In the genomic region with DNA sequence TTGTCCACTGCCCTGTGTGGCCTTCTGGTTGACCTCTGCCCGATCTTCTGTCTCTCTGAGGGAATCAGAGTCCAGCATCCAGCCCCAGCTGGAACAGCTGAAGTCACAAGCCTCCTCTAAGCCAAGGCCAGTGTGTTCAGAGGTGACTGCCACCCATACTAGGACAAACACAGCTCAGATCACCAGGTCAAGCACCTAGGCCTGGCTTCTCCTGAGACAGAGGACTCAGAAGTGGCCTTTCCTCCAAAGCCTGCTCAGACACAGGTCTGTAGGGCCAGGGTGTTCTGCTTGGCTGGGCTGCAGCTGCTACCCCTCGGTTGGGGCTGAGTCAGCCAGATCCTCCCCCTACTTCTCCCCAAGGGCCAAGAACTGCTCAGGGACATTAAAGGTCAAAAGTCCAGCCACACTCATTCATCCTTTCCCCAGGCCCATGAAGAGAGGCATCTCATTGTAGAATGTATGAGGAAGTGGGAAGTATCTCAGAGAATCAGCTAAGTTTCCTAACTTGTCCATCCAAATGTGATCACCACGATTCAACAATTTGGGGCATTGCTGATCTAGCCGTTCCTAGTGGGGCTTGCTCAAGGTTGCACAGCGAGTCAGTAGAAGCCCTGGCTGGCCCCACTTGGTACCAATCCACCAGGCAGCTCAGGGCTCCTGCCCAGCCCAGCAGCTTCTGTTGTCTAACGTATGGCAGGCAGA, we compare ENCODE assay signal across 15 cellular contexts. TPM values are rescaled to one million over a fixed set of nuclear protein-coding genes. Genes with fewer than 3 reads are reported as not detected.
A peak's percentile ranks its signal among the peaks of the same experiment; 100 is the strongest.
DNase-seq lines count a peak whose midpoint lies in the region; ATAC-seq, FAIRE-seq and TF ChIP-seq lines count a peak whose summit lies in the region.
"Had no signal": no experiment of that assay in that cellular context is flagged by ENCODE, and none has a peak within 500 bp of the region (broad histone marks: within the 10 kb centered on the region; RNA-seq: fewer than 3 reads in every experiment).

No MANE protein-coding gene starts in this region.

- H3K9me3 Mint-ChIP-seq in activated B cell treated with CpG ODN at 0.5 μM for 24 hours = no peaks in the 10 kb centered on the region
- H3K9me3 Mint-ChIP-seq in stimulated activated naive B cell treated with anti-CD40 and anti-IgM and Interleukin-4, amounts not matched to agents 10 μg/mL and 1 μg/mL and 100 μg/mL, for 72 hours = no peaks in the 10 kb centered on the region

- no peaks in the 10 kb centered on the region for H3K27me3 ChIP-seq in right atrium auricular region

- no peak overlapping the region for H3K4me3 ChIP-seq in right atrium auricular region
- no peak overlapping the region for H3K4me3 ChIP-seq in kidney (ENCODE audit: low read length in 2 of 2)

- peak overlapping the region; percentile 20 for H3K27ac Mint-ChIP-seq in activated B cell treated with CpG ODN at 0.5 μM for 24 hours
- H3K27ac Mint-ChIP-seq in stimulated activated naive B cell treated with anti-CD40 and anti-IgM and Interleukin-4, amounts not matched to agents 10 μg/mL and 1 μg/mL and 100 μg/mL, for 72 hours = peak overlapping the region; percentile 72

- H3K9me3 ChIP-seq in right atrium auricular region = no peaks in the 10 kb centered on the region
- H3K9me3 ChIP-seq in kidney (ENCODE audit: control insufficient read depth in 1 of 2, low read length in 2 of 2) = no peaks in the 10 kb centered on the region

- CTCF ChIA-PET in activated B cell treated with CpG ODN at 0.5 μM for 24 hours (lab: Charles Lee) = no interaction called here

- H3K36me3 ChIP-seq in right atrium auricular region (peaks cover 12% of the 10 kb centered on the region), kidney (ENCODE audit: control insufficient read depth in 1 of 2, insufficient read depth in 2 of 2, low read length in 2 of 2) (peaks cover 2 to 5% of the 10 kb centered on the region in 2 donors)

- peaks cover 8% of the 10 kb centered on the region for H3K4me1 Mint-ChIP-seq in activated B cell treated with CpG ODN at 0.5 μM for 24 hours
- H3K4me1 Mint-ChIP-seq in stimulated activated naive B cell treated with anti-CD40 and anti-IgM and Interleukin-4, amounts not matched to agents 10 μg/mL and 1 μg/mL and 100 μg/mL, for 72 hours = peaks cover 9 to 12% of the 10 kb centered on the region in 2 donors

- no peak for DNase-seq in Right ventricle myocardium inferior (ENCODE audit: missing footprints)
- no peak for DNase-seq in right atrium auricular region (ENCODE audit: low spot score)
- no peak for DNase-seq in activated B cell treated with CpG ODN at 0.5 μM for 24 hours
- no peak for DNase-seq in kidney
- no peak for DNase-seq in stimulated activated naive B cell treated with anti-CD40 and anti-IgM and Interleukin-4, amounts not matched to agents 10 μg/mL and 1 μg/mL and 100 μg/mL, for 72 hours
- no peak for DNase-seq in NCI-H1694 (lab: John Stamatoyannopoulos, UW)
- no peak for DNase-seq in NCI-H1436 (lab: John Stamatoyannopoulos, UW)
- DNase-seq in NCI-H82 treated with DMSO at 0.1 percent for 48 hours (lab: John Stamatoyannopoulos, UW; ENCODE audit: unreplicated experiment) = no peak
- DNase-seq: GF-D8, NCI-H2029 treated with DMSO at 0.1 percent for 48 hours had no signal

- H3K4me3 Mint-ChIP-seq in activated B cell treated with CpG ODN at 0.5 μM for 24 hours = no peak overlapping the region
- peak overlapping the region in 1 of 2 donors; percentile 0 for H3K4me3 Mint-ChIP-seq in stimulated activated naive B cell treated with anti-CD40 and anti-IgM and Interleukin-4, amounts not matched to agents 10 μg/mL and 1 μg/mL and 100 μg/mL, for 72 hours

- H3K4me1 ChIP-seq in right atrium auricular region = peaks cover 0 to 12% of the 10 kb centered on the region in 2 donors
- peaks cover 4 to 18% of the 10 kb centered on the region in 2 donors for H3K4me1 ChIP-seq in kidney (ENCODE audit: control insufficient read depth in 1 of 2, insufficient read depth in 1 of 2, low read depth in 1 of 2, low read length in 2 of 2)

- ATAC-seq in Right ventricle myocardium inferior (peak; percentile 27), activated B cell treated with CpG ODN at 0.5 μM for 24 hours (ENCODE audit: low read depth) (peak; percentile 45)
- ATAC-seq in stimulated activated naive B cell treated with anti-CD40 and anti-IgM and Interleukin-4, amounts not matched to agents 10 μg/mL and 1 μg/mL and 100 μg/mL, for 72 hours (replicated peaks) = peak; percentile 70 to 82

- intact Hi-C loops in Right ventricle myocardium inferior (cut with DNase I) = no loop called here
- intact Hi-C loops in activated B cell treated with CpG ODN at 0.5 μM for 24 hours (cut with micrococcal nuclease) = no loop called here
- intact Hi-C loops in kidney (cut with DNase I) = no loop called here

- POLR2A ChIA-PET in activated B cell treated with CpG ODN at 0.5 μM for 24 hours (lab: Charles Lee) = no interaction called here

- H3K27ac ChIP-seq in right atrium auricular region (no peak overlapping the region), kidney (ENCODE audit: low read depth in 2 of 2, low read length in 2 of 2) (peak overlapping the region; percentile 51 to 57)

- peak overlapping the region in 1 of 2 donors; percentile 40 for H3K9ac ChIP-seq in kidney (ENCODE audit: low read length in 2 of 2)

- no peak for TF ChIP-seq CTCF in right atrium auricular region (IDR thresholded peaks at IDR 0.05)
- no peak for TF ChIP-seq CTCF in activated B cell treated with CpG ODN at 0.5 μM for 24 hours (IDR thresholded peaks at IDR 0.05)
- TF ChIP-seq CTCF in kidney (IDR thresholded peaks at IDR 0.05; ENCODE audit: borderline replicate concordance, extremely low read depth, insufficient read depth) = no peak

- FAIRE-seq in kidney (lab: Jason Lieb, UNC) = no peak
- FAIRE-seq: endometrium had no signal

- H3K36me3 Mint-ChIP-seq in activated B cell treated with CpG ODN at 0.5 μM for 24 hours (ENCODE audit: low read depth) = peaks cover 19% of the 10 kb centered on the region
- H3K36me3 Mint-ChIP-seq in stimulated activated naive B cell treated with anti-CD40 and anti-IgM and Interleukin-4, amounts not matched to agents 10 μg/mL and 1 μg/mL and 100 μg/mL, for 72 hours = peaks cover 23 to 25% of the 10 kb centered on the region in 2 donors

- H3K27me3 Mint-ChIP-seq in activated B cell treated with CpG ODN at 0.5 μM for 24 hours = no peaks in the 10 kb centered on the region
- H3K27me3 Mint-ChIP-seq in stimulated activated naive B cell treated with anti-CD40 and anti-IgM and Interleukin-4, amounts not matched to agents 10 μg/mL and 1 μg/mL and 100 μg/mL, for 72 hours = no peaks in the 10 kb centered on the region

RNA-seq across cellular contexts. Expression of a gene that starts 7.6 kb away (rescaled TPM):
- total RNA-seq in Right ventricle myocardium inferior (7.7 TPM), right atrium auricular region (1 to 10 TPM; 3.7 to 6.8 TPM), activated B cell treated with CpG ODN at 0.5 μM for 24 hours (1.5 and 2.1 TPM in 2 replicates), kidney (14.7 TPM)
- polyA plus RNA-seq in kidney (ENCODE audit: insufficient read depth, low read depth, low replicate concordance) = 9.7 TPM

RNA-seq across cellular contexts. Expression of a gene that starts 26.9 kb away (rescaled TPM):
- total RNA-seq in Right ventricle myocardium inferior (6.2 TPM), right atrium auricular region (1 to 10 TPM; 6.2 to 7.7 TPM), activated B cell treated with CpG ODN at 0.5 μM for 24 hours (15.0 and 19.9 TPM in 2 replicates), kidney (23.8 TPM)
- 10.4 TPM for polyA plus RNA-seq in kidney (ENCODE audit: insufficient read depth, low read depth, low replicate concordance)

RNA-seq across cellular contexts. Expression of a gene that starts 28.3 kb away (rescaled TPM):
- total RNA-seq in Right ventricle myocardium inferior (36.9 TPM), right atrium auricular region (10 to 100 TPM in 1 of 2 donors, 1 to 10 TPM in 1; 5.4 to 86.7 TPM), activated B cell treated with CpG ODN at 0.5 μM for 24 hours (0.18 TPM in 1 of 2 replicates, not detected in the other), kidney (0.98 TPM)
- polyA plus RNA-seq in kidney (ENCODE audit: insufficient read depth, low read depth, low replicate concordance) = 3.5 TPM
- total RNA-seq: H4, mononuclear cell had no signal

RNA-seq across cellular contexts. Expression of a gene that starts 33.4 kb away (rescaled TPM):
- total RNA-seq in Right ventricle myocardium inferior (not detected), right atrium auricular region (not detected), activated B cell treated with CpG ODN at 0.5 μM for 24 hours (not detected in 2 replicates), kidney (not detected)
- not detected for polyA plus RNA-seq in kidney (ENCODE audit: insufficient read depth, low read depth, low replicate concordance)
- total RNA-seq: H4, mononuclear cell, sciatic nerve, urinary bladder had no signal
- polyA plus RNA-seq: urinary bladder had no signal

RNA-seq across cellular contexts. Expression of a gene that starts 41.1 kb away (rescaled TPM):
- 160 TPM for total RNA-seq in Right ventricle myocardium inferior
- total RNA-seq in right atrium auricular region = 100 to 1,000 TPM in 1 of 2 donors, 10 to 100 TPM in 1; 98.9 to 108 TPM
- 60.5 and 65.2 TPM in 2 replicates for total RNA-seq in activated B cell treated with CpG ODN at 0.5 μM for 24 hours
- 84.9 TPM for total RNA-seq in kidney
- 174 TPM for polyA plus RNA-seq in kidney (ENCODE audit: insufficient read depth, low read depth, low replicate concordance)

Comparison
In these comparisons a context has a peak if more than half of its experiments do, and no peak if none do; other contexts are left out.
1. H3K27ac ChIP-seq: peak in kidney (2 of 2); none in right atrium auricular region (0 of 2).
2. Peak in every context shown above with its lines, with median percentiles within 50 percentile points of each other: ATAC-seq.